ENCODE assay signal across 18 cellular contexts in the genomic region with DNA sequence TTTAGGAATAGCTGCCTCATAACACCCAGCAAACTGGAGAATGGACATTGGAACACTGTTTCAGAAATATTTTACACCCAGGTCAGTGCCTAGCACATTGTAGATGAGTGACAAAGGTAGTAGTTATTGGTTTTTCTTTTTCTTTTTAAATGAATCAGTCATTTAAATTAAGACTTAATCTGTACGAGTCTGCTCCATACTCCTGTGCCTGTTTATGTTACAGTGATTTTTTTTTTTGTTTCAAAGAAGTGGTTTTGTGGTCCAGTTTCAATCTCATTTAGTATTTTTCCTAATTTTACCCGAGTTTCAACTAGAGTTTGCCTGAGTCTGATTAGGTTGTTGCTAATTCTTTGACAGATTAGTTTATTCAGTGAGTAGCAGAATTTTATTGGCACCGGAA. TPM values are rescaled to one million over a fixed set of nuclear protein-coding genes. Genes with fewer than 3 reads are reported as not detected.
A peak's percentile ranks its signal among the peaks of the same experiment; 100 is the strongest.
DNase-seq lines count a peak whose midpoint lies in the region; ATAC-seq, FAIRE-seq and TF ChIP-seq lines count a peak whose summit lies in the region.
"Had no signal": no experiment of that assay in that cellular context is flagged by ENCODE, and none has a peak within 500 bp of the region (broad histone marks: within the 10 kb centered on the region; RNA-seq: fewer than 3 reads in every experiment).

No MANE protein-coding gene starts in this region.

- H3K27me3 ChIP-seq in SU-DHL-6 (ENCODE audit: low read length) = no peaks in the 10 kb centered on the region
- H3K27me3 ChIP-seq in gastroesophageal sphincter = no peaks in the 10 kb centered on the region
- H3K27me3 ChIP-seq: gastrocnemius medialis, right lobe of liver, transverse colon had no signal

- H2AFZ ChIP-seq in SU-DHL-6 (ENCODE audit: low read depth, low read length, severe bottlenecking) = no peak overlapping the region

- TF ChIP-seq EP300 in gastroesophageal sphincter (IDR thresholded peaks at IDR 0.05) = no peak

- H3K4me1 ChIP-seq in gastroesophageal sphincter = no peaks in the 10 kb centered on the region
- H3K4me1 ChIP-seq: gastrocnemius medialis, right lobe of liver, transverse colon had no signal

- no peak for TF ChIP-seq POLR2A in gastroesophageal sphincter (IDR thresholded peaks at IDR 0.05)

- H3K27ac ChIP-seq in SU-DHL-6 (ENCODE audit: low read depth, low read length) (peak overlapping the region; percentile 32), gastroesophageal sphincter (no peak overlapping the region)
- H3K27ac ChIP-seq: gastrocnemius medialis, right lobe of liver, transverse colon had no signal

- no peak for DNase-seq in activated CD4-positive, alpha-beta T cell treated with anti-CD3 and anti-CD28 coated beads, Interleukin-2, amount 10 ng/mL, durations not matched to agents 24 days and 14 days
- no peak for DNase-seq in activated CD4-positive, alpha-beta T cell treated with anti-CD3 and anti-CD28 coated beads for 1 hour
- no peak for DNase-seq in osteocyte (ENCODE audit: extremely low spot score, unreplicated experiment)
- no peak for DNase-seq in urothelium cell line (ENCODE audit: low spot score)
- DNase-seq: activated CD4-positive, alpha-beta T cell treated with anti-CD3 and anti-CD28 coated beads, Interleukin-2, amount 50 U/mL, for 48 hours; activated naive CD4-positive, alpha-beta T cell treated with anti-CD3 and anti-CD28 coated beads, Interleukin-2, amount 50 U/mL, for 16 hours; gastrocnemius medialis; mammary epithelial cell; NCI-H2081 treated with DMSO at 0.1 percent for 48 hours; right lobe of liver; stimulated activated CD4-positive, alpha-beta T cell treated with anti-CD3 and anti-CD28 coated beads, Interleukin-4, amount 100 ng/mL, for 4 hours; T1000; transverse colon had no signal

- H3K4me3 ChIP-seq in SU-DHL-6 (ENCODE audit: insufficient read depth, low read length, poor library complexity, severe bottlenecking) (no peak overlapping the region), gastroesophageal sphincter (no peak overlapping the region)
- H3K4me3 ChIP-seq: gastrocnemius medialis, right lobe of liver, transverse colon had no signal

- H3K36me3 ChIP-seq in SU-DHL-6 (ENCODE audit: low read length) = no peaks in the 10 kb centered on the region
- no peaks in the 10 kb centered on the region for H3K36me3 ChIP-seq in gastroesophageal sphincter
- H3K36me3 ChIP-seq: gastrocnemius medialis, right lobe of liver, transverse colon had no signal

- no peaks in the 10 kb centered on the region for H3K9me3 Mint-ChIP-seq in activated CD4-positive, alpha-beta T cell treated with anti-CD3 and anti-CD28 coated beads, Interleukin-2, amount 10 ng/mL, durations not matched to agents 24 days and 14 days
- H3K9me3 Mint-ChIP-seq in osteocyte (ENCODE audit: unreplicated experiment) = no peaks in the 10 kb centered on the region

- ATAC-seq in GM21717 (IDR thresholded peaks at IDR 0.05; ENCODE audit: unreplicated experiment) (peak; percentile 29), HG03354 (IDR thresholded peaks at IDR 0.05; ENCODE audit: poor library complexity, severe bottlenecking, unreplicated experiment) (no peak), gastroesophageal sphincter (no peak)
- ATAC-seq: gastrocnemius medialis, right lobe of liver had no signal

- H3K27me3 Mint-ChIP-seq in activated CD4-positive, alpha-beta T cell treated with anti-CD3 and anti-CD28 coated beads, Interleukin-2, amount 10 ng/mL, durations not matched to agents 24 days and 14 days = no peaks in the 10 kb centered on the region
- no peaks in the 10 kb centered on the region for H3K27me3 Mint-ChIP-seq in osteocyte (ENCODE audit: unreplicated experiment)

- H4K20me1 ChIP-seq in SU-DHL-6 (ENCODE audit: low read depth, low read length) = peaks cover 37% of the 10 kb centered on the region; the same call in 1 of the 2 replicates

- peaks cover 49% of the 10 kb centered on the region for H3K4me1 Mint-ChIP-seq in activated CD4-positive, alpha-beta T cell treated with anti-CD3 and anti-CD28 coated beads, Interleukin-2, amount 10 ng/mL, durations not matched to agents 24 days and 14 days
- peaks cover 20% of the 10 kb centered on the region for H3K4me1 Mint-ChIP-seq in osteocyte (ENCODE audit: unreplicated experiment)

- H3K79me2 ChIP-seq in SU-DHL-6 (ENCODE audit: insufficient read depth, low read length) = peaks cover 100% of the 10 kb centered on the region

- no peak for FAIRE-seq in urothelium cell line (lab: Jason Lieb, UNC)
- FAIRE-seq: A204.1 had no signal

- H3F3A ChIP-seq in SU-DHL-6 (ENCODE audit: insufficient read depth) = peaks cover 8% of the 10 kb centered on the region

- intact Hi-C loops in activated CD4-positive, alpha-beta T cell treated with anti-CD3 and anti-CD28 coated beads, Interleukin-2, amount 10 ng/mL, durations not matched to agents 24 days and 14 days (cut with micrococcal nuclease) = no loop called here

- WGBS in gastroesophageal sphincter (ENCODE audit: low coverage in 1 of 2), 2 donors = 65 to 80% methylated on average over 2 to 3 of the region's 3 CpGs

- 0 out of 2 replicates have a peak overlapping the region, but pooled peaks have one; percentile 2 for H3K9ac ChIP-seq in SU-DHL-6 (ENCODE audit: low read length)

- no peaks in the 10 kb centered on the region for H3K9me3 ChIP-seq in SU-DHL-6 (ENCODE audit: insufficient read depth, low read length)
- no peaks in the 10 kb centered on the region for H3K9me3 ChIP-seq in gastroesophageal sphincter
- H3K9me3 ChIP-seq: gastrocnemius medialis, right lobe of liver, transverse colon had no signal

- H3K4me3 Mint-ChIP-seq in activated CD4-positive, alpha-beta T cell treated with anti-CD3 and anti-CD28 coated beads, Interleukin-2, amount 10 ng/mL, durations not matched to agents 24 days and 14 days = peak overlapping the region; percentile 14
- H3K4me3 Mint-ChIP-seq in osteocyte (ENCODE audit: unreplicated experiment) = no peak overlapping the region

- H3K9me2 ChIP-seq in SU-DHL-6 (replicated peaks; ENCODE audit: insufficient read depth, low read length) = no peaks in the 10 kb centered on the region

- H3K4me2 ChIP-seq in SU-DHL-6 (ENCODE audit: low read depth, low read length, poor library complexity, severe bottlenecking) = peak overlapping the region; percentile 36

- H3K27ac Mint-ChIP-seq in activated CD4-positive, alpha-beta T cell treated with anti-CD3 and anti-CD28 coated beads, Interleukin-2, amount 10 ng/mL, durations not matched to agents 24 days and 14 days = peak overlapping the region; percentile 22
- peak overlapping the region; percentile 52 for H3K27ac Mint-ChIP-seq in osteocyte (ENCODE audit: unreplicated experiment)

- H3K36me3 Mint-ChIP-seq in activated CD4-positive, alpha-beta T cell treated with anti-CD3 and anti-CD28 coated beads, Interleukin-2, amount 10 ng/mL, durations not matched to agents 24 days and 14 days (ENCODE audit: low read depth) = peaks cover 18% of the 10 kb centered on the region
- no peaks in the 10 kb centered on the region for H3K36me3 Mint-ChIP-seq in osteocyte (ENCODE audit: unreplicated experiment)

- TF ChIP-seq CTCF in SU-DHL-6 (IDR thresholded peaks at IDR 0.05; ENCODE audit: insufficient read depth, low read length, poor library complexity, severe bottlenecking) (no peak), osteocyte (IDR thresholded peaks at IDR 0.05) (no peak), gastroesophageal sphincter (IDR thresholded peaks at IDR 0.05) (no peak)

RNA-seq across cellular contexts. Expression of a gene that starts 16.2 kb away (rescaled TPM):
- 223 and 225 TPM in 2 replicates for total RNA-seq in activated CD4-positive, alpha-beta T cell treated with anti-CD3 and anti-CD28 coated beads, Interleukin-2, amount 10 ng/mL, durations not matched to agents 24 days and 14 days
- total RNA-seq in osteocyte = 20.6 and 22.3 TPM in 2 replicates
- 10 to 100 TPM in 1 of 4 donors, 1 to 10 TPM in 3; 3.2 to 14.3 (median 6.6) TPM for total RNA-seq in gastroesophageal sphincter
